28 cellular contexts compared by ENCODE assay signal in the genomic region with DNA sequence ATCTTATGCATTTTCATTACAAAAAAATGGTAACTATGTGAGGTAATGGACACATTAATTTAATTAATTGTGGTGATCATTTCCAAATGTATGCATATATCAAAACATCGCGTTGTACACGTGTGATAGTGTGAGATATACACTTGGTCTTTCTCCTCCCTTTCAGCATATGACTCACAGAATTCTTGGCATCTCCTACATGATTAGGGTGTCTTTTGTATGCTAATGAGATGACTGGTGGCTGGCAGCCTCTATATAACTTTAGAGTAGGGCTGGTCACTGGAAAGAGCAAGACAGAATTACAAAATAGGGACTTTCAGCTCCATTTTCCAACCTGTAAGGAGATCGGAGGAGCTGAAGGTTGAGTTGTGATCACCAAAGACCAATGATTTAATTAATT.
DNase-seq lines count a peak whose midpoint lies in the region; ATAC-seq, FAIRE-seq and TF ChIP-seq lines count a peak whose summit lies in the region.
"Had no signal": no experiment of that assay in that cellular context is flagged by ENCODE, and none has a peak within 500 bp of the region (broad histone marks: within the 10 kb centered on the region; RNA-seq: fewer than 3 reads in every experiment).

No MANE protein-coding gene starts in this region.

- ATAC-seq in HG03432 (IDR thresholded peaks at IDR 0.05; ENCODE audit: unreplicated experiment), result no peak
- ATAC-seq in pancreas, result no peak
- ATAC-seq: activated naive CD8-positive, alpha-beta T cell treated with anti-CD3 and anti-CD28 coated beads, Interleukin-2, amount 50 U/mL, for 24 hours; naive thymus-derived CD4-positive, alpha-beta T cell; SK-N-SH treated with all-trans-retinoic acid at 6 μM for 48 hours; stimulated activated naive B cell treated with anti-CD40 and anti-IgM and Interleukin-4, amounts not matched to agents 10 μg/mL and 1 μg/mL and 100 μg/mL, for 72 hours; T-helper 17 cell had no signal

- TF ChIP-seq CTCF in epithelial cell of esophagus (IDR thresholded peaks at IDR 0.05; ENCODE audit: insufficient read depth, low read depth, low read length, missing control alignments), result no peak
- TF ChIP-seq CTCF in keratinocyte (optimal IDR thresholded peaks at IDR 0.05 in 1 of 3, IDR thresholded peaks at IDR 0.05 in 1 of 3, conservative IDR thresholded peaks at IDR 0.05 in 1 of 3; ENCODE audit: extremely low read depth in 1 of 3, insufficient read depth in 2 of 3, low read length in 3 of 3), result no peak
- TF ChIP-seq CTCF in pancreas (IDR thresholded peaks at IDR 0.05), result no peak

- H3K27me3 ChIP-seq in keratinocyte (ENCODE audit: control insufficient read depth, extremely low read depth, insufficient read depth, low read length) (no peaks in the 10 kb centered on the region), pancreas (no peaks in the 10 kb centered on the region)

- H2AFZ ChIP-seq in keratinocyte (ENCODE audit: control insufficient read depth, low read length), result no peak overlapping the region

- H3K4me1 ChIP-seq in keratinocyte (ENCODE audit: control insufficient read depth, extremely low read depth, insufficient read depth, low read length), result peaks cover 18% of the 10 kb centered on the region
- no peaks in the 10 kb centered on the region for H3K4me1 ChIP-seq in pancreas
- H3K4me1 ChIP-seq: prostate gland had no signal

- H3K4me2 ChIP-seq in keratinocyte (ENCODE audit: control insufficient read depth, extremely low read depth, insufficient read depth, low read depth, low read length), result peak overlapping the region; percentile 18

- peak; percentile 55 for FAIRE-seq in H54 (lab: Jason Lieb, UNC)
- peak; percentile 44 for FAIRE-seq in keratinocyte (lab: Jason Lieb, UNC)
- no peak for FAIRE-seq in pancreas (lab: Jason Lieb, UNC)
- FAIRE-seq: GM12892, islet of Langerhans, urothelium cell line had no signal

- H4K20me1 ChIP-seq in keratinocyte (ENCODE audit: control insufficient read depth, extremely low read depth, insufficient read depth, low read length), result no peaks in the 10 kb centered on the region

- no peak for TF ChIP-seq POLR2A in H54 (IDR thresholded peaks at IDR 0.05; ENCODE audit: low read depth, low read length)

- no peaks in the 10 kb centered on the region for H3K79me2 ChIP-seq in keratinocyte (ENCODE audit: control insufficient read depth, insufficient read depth, low read length)

- no peak for DNase-seq in H54 (ENCODE audit: insufficient read length, low spot score)
- peak; percentile 32 for DNase-seq in RPMI7951 (ENCODE audit: low read depth)
- peak; percentile 84 for DNase-seq in epithelial cell of esophagus (ENCODE audit: low read depth)
- no peak for DNase-seq in keratinocyte (ENCODE audit: low read depth, low spot score)
- DNase-seq in NCI-H146 (lab: John Stamatoyannopoulos, UW), result no peak
- DNase-seq in D341Med (ENCODE audit: low spot score), result no peak
- no peak for DNase-seq in pancreas
- DNase-seq: activated gamma-delta T cell; activated naive CD8-positive, alpha-beta T cell treated with anti-CD3 and anti-CD28 coated beads, Interleukin-2, amount 50 U/mL, for 24 hours; activated T-cell treated with anti-CD3 and anti-CD28 coated beads, Interleukin-2, amount 50 U/mL, for 24 hours; EL; H7; midbrain; MM.1S; naive thymus-derived CD4-positive, alpha-beta T cell; NCI-H2081; NCI-H446; NCI-H774; stimulated activated CD4-positive, alpha-beta T cell treated with anti-CD3 and anti-CD28 coated beads, Interleukin-15, amount 100 ng/mL, for 24 hours; stimulated activated naive B cell treated with anti-CD40 and anti-IgM and Interleukin-4, amounts not matched to agents 10 μg/mL and 1 μg/mL and 100 μg/mL, for 72 hours; T-helper 17 cell had no signal

- 69 to 81% methylated on average over 4 of the region's 4 CpGs for WGBS in pancreas, 2 donors

- no peaks in the 10 kb centered on the region for H3K9me1 ChIP-seq in keratinocyte (ENCODE audit: control insufficient read depth, extremely low read depth, insufficient read depth, low read length)

- H3K9ac ChIP-seq in keratinocyte (ENCODE audit: control insufficient read depth, extremely low read depth, insufficient read depth, low read length), result no peak overlapping the region

- H3K27ac ChIP-seq in keratinocyte (ENCODE audit: control insufficient read depth, insufficient read depth, low read length), result no peak overlapping the region
- no peak overlapping the region for H3K27ac ChIP-seq in pancreas
- H3K27ac ChIP-seq: epithelial cell of prostate, prostate gland had no signal

- no peaks in the 10 kb centered on the region for H3K36me3 ChIP-seq in keratinocyte (ENCODE audit: control insufficient read depth in 2 of 2, extremely low read depth in 1 of 2, insufficient read depth in 2 of 2, low read length in 2 of 2)
- H3K36me3 ChIP-seq in pancreas, result no peaks in the 10 kb centered on the region
- H3K36me3 ChIP-seq: prostate gland had no signal

- dilution Hi-C loops in keratinocyte (cut with MboI; ENCODE audit: extremely low pct_ligation_motif_present, low sequenced_read_pairs), result no loop called here

- no peaks in the 10 kb centered on the region for H3K9me3 ChIP-seq in keratinocyte (ENCODE audit: control insufficient read depth, low read depth, low read length)
- H3K9me3 ChIP-seq in pancreas, result no peaks in the 10 kb centered on the region
- H3K9me3 ChIP-seq: prostate gland had no signal

- intact Hi-C loops in pancreas (cut with DNase I), result no loop called here

- H3K4me3 ChIP-seq in epithelial cell of esophagus (ENCODE audit: low read length), result no peak overlapping the region
- H3K4me3 ChIP-seq in keratinocyte (ENCODE audit: control insufficient read depth in 2 of 3, extremely low read depth in 1 of 3, insufficient read depth in 2 of 3, low read depth in 1 of 3, low read length in 3 of 3), result no peak overlapping the region
- no peak overlapping the region for H3K4me3 ChIP-seq in pancreas
- H3K4me3 ChIP-seq: prostate gland had no signal

Comparison
In these comparisons a context has a peak if more than half of its experiments do, and no peak if none do; other contexts are left out.
1. DNase-seq: peak in RPMI7951 (single experiment) and epithelial cell of esophagus (single experiment); none in H54 (single experiment), keratinocyte (single experiment), NCI-H146 (single experiment), D341Med (single experiment) and pancreas (0 of 6).